In the genomic region with DNA sequence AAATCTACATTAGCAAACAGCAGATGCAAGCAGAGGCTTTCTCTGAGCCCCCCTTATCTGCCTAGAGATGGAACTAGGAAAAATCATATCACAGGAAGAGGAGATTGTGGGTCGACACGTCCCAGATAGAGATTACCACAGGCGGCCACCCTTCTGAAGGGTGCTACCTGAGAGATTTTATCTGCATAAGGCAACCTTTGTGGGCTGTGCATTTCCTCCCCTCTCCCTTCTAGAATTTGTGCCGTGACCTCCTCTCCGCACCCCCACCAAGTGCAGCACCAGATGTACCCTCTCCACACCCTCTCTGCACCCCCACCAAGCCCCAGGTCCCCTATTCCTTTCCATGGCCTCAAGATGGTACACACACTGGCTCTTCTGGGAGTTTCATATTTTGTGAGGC, we compare ENCODE assay signal across 30 cellular contexts. TPM values are rescaled to one million over a fixed set of nuclear protein-coding genes. Genes with fewer than 3 reads are reported as not detected.
DNase-seq lines count a peak whose midpoint lies in the region; ATAC-seq and TF ChIP-seq lines count a peak whose summit lies in the region.
"Had no signal": no experiment of that assay in that cellular context is flagged by ENCODE, and none has a peak within 500 bp of the region (broad histone marks: within the 10 kb centered on the region; RNA-seq: fewer than 3 reads in every experiment).

No MANE protein-coding gene starts in this region.

- no peak for TF ChIP-seq CTCF in osteocyte (IDR thresholded peaks at IDR 0.05)

- peaks cover 15% of the 10 kb centered on the region for H3K4me1 ChIP-seq in CD8-positive, alpha-beta memory T cell (ENCODE audit: insufficient read depth, low read length)
- H3K4me1 ChIP-seq: right atrium auricular region, uterus had no signal

- H3K4me3 Mint-ChIP-seq in activated CD4-positive, alpha-beta memory T cell treated with anti-CD3 and anti-CD28 coated beads, Interleukin-2, amount 10 ng/mL, durations not matched to agents 7 days and 5 days = no peak overlapping the region
- no peak overlapping the region for H3K4me3 Mint-ChIP-seq in activated CD4-positive, alpha-beta memory T cell treated with anti-CD3 and anti-CD28 coated beads for 36 hours
- peak overlapping the region in 6 of 7 donors; percentile 37 to 90 (median 67) for H3K4me3 Mint-ChIP-seq in CD8-positive, alpha-beta memory T cell
- H3K4me3 Mint-ChIP-seq in activated CD8-positive, alpha-beta T cell treated with anti-CD3 and anti-CD28 coated beads, Interleukin-2, amount 10 ng/mL, durations not matched to agents 7 days and 5 days = peak overlapping the region; percentile 4
- no peak overlapping the region for H3K4me3 Mint-ChIP-seq in osteocyte (ENCODE audit: unreplicated experiment)
- H3K4me3 Mint-ChIP-seq: HFFc6; neural crest cell; stimulated activated naive CD8-positive, alpha-beta T cell treated with anti-CD3 and anti-CD28 coated beads, Interleukin-15, Interleukin-2, amounts not matched to agents 100 ng/mL and 50 ng/mL, for 24 hours had no signal

- no peaks in the 10 kb centered on the region for H3K36me3 ChIP-seq in CD8-positive, alpha-beta memory T cell (ENCODE audit: insufficient read depth, low read length)
- H3K36me3 ChIP-seq: brain microvascular endothelial cell, right atrium auricular region, uterus, WERI-Rb-1 had no signal

- POLR2A ChIA-PET in activated CD4-positive, alpha-beta memory T cell treated with anti-CD3 and anti-CD28 coated beads, Interleukin-2, amount 10 ng/mL, durations not matched to agents 7 days and 5 days (lab: Charles Lee) = no interaction called here
- POLR2A ChIA-PET in activated CD4-positive, alpha-beta memory T cell treated with anti-CD3 and anti-CD28 coated beads for 36 hours (lab: Charles Lee) = no interaction called here
- POLR2A ChIA-PET in CD8-positive, alpha-beta memory T cell (lab: Charles Lee) = no interaction called here
- POLR2A ChIA-PET in activated CD8-positive, alpha-beta T cell treated with anti-CD3 and anti-CD28 coated beads, Interleukin-2, amount 10 ng/mL, durations not matched to agents 7 days and 5 days (lab: Charles Lee) = no interaction called here

- no peaks in the 10 kb centered on the region for H3K9me3 Mint-ChIP-seq in activated CD4-positive, alpha-beta memory T cell treated with anti-CD3 and anti-CD28 coated beads, Interleukin-2, amount 10 ng/mL, durations not matched to agents 7 days and 5 days
- no peaks in the 10 kb centered on the region for H3K9me3 Mint-ChIP-seq in activated CD4-positive, alpha-beta memory T cell treated with anti-CD3 and anti-CD28 coated beads for 36 hours
- H3K9me3 Mint-ChIP-seq in CD8-positive, alpha-beta memory T cell = no peaks in the 10 kb centered on the region
- no peaks in the 10 kb centered on the region for H3K9me3 Mint-ChIP-seq in activated CD8-positive, alpha-beta T cell treated with anti-CD3 and anti-CD28 coated beads, Interleukin-2, amount 10 ng/mL, durations not matched to agents 7 days and 5 days (ENCODE audit: insufficient read depth)
- peaks cover 10% of the 10 kb centered on the region for H3K9me3 Mint-ChIP-seq in osteocyte (ENCODE audit: unreplicated experiment)
- H3K9me3 Mint-ChIP-seq: HFFc6; stimulated activated naive CD8-positive, alpha-beta T cell treated with anti-CD3 and anti-CD28 coated beads, Interleukin-15, Interleukin-2, amounts not matched to agents 100 ng/mL and 50 ng/mL, for 24 hours had no signal

- no peak overlapping the region for H3K4me3 ChIP-seq in CD8-positive, alpha-beta memory T cell (ENCODE audit: low read length)
- H3K4me3 ChIP-seq: heart right ventricle, right atrium auricular region, smooth muscle cell, uterus had no signal

- CTCF ChIA-PET in activated CD4-positive, alpha-beta memory T cell treated with anti-CD3 and anti-CD28 coated beads, Interleukin-2, amount 10 ng/mL, durations not matched to agents 7 days and 5 days (lab: Charles Lee) = interaction anchor here (0.8 to 10.0 kb wide), 3 partner anchors 132 to 231 kb away, joined by 4 to 181 read pairs (median 6); no protein-coding TSS in a partner anchor
- CTCF ChIA-PET in activated CD4-positive, alpha-beta memory T cell treated with anti-CD3 and anti-CD28 coated beads for 36 hours (lab: Charles Lee) = interaction anchor here (1.0 to 1.7 kb wide), 3 partner anchors 28 to 194 kb away, joined by 3 to 8 read pairs (median 5); partner anchors contain the start of gene CAPN7
- CTCF ChIA-PET in CD8-positive, alpha-beta memory T cell (lab: Charles Lee) = interaction anchor here (1.2 to 4.9 kb wide), 2 partner anchors 132 to 196 kb away, joined by 5 to 30 read pairs; partner anchors contain the start of gene CAPN7
- CTCF ChIA-PET in activated CD8-positive, alpha-beta T cell treated with anti-CD3 and anti-CD28 coated beads, Interleukin-2, amount 10 ng/mL, durations not matched to agents 7 days and 5 days (lab: Charles Lee) = interaction anchor here (0.8 to 3.9 kb wide), 5 partner anchors 122 to 199 kb away, joined by 3 to 32 read pairs (median 4); no protein-coding TSS in a partner anchor

- intact Hi-C loops in activated CD4-positive, alpha-beta memory T cell treated with anti-CD3 and anti-CD28 coated beads for 36 hours (cut with micrococcal nuclease) = loop anchor here (10.0 kb wide), 1 partner anchor 285 kb away; no protein-coding TSS in a partner anchor

- no peaks in the 10 kb centered on the region for H3K9me3 ChIP-seq in CD8-positive, alpha-beta memory T cell (ENCODE audit: low read length)
- H3K9me3 ChIP-seq: uterus had no signal

- H3K27me3 ChIP-seq in CD8-positive, alpha-beta memory T cell (ENCODE audit: insufficient read depth, low read length, poor library complexity, severe bottlenecking) = no peaks in the 10 kb centered on the region
- H3K27me3 ChIP-seq: brain microvascular endothelial cell, heart right ventricle, right atrium auricular region, uterus had no signal

- peak; percentile 87 for ATAC-seq in activated CD8-positive, alpha-beta T cell treated with anti-CD3 and anti-CD28 coated beads, Interleukin-2, amount 10 ng/mL, durations not matched to agents 7 days and 5 days
- no peak for ATAC-seq in HG03469 (IDR thresholded peaks at IDR 0.05; ENCODE audit: unreplicated experiment)
- ATAC-seq: heart right ventricle, left ventricle myocardium superior, Panc1, SK-N-SH treated with all-trans-retinoic acid at 6 μM for 48 hours had no signal

- H3K4me1 Mint-ChIP-seq in activated CD4-positive, alpha-beta memory T cell treated with anti-CD3 and anti-CD28 coated beads, Interleukin-2, amount 10 ng/mL, durations not matched to agents 7 days and 5 days = peaks cover 32% of the 10 kb centered on the region
- H3K4me1 Mint-ChIP-seq in activated CD4-positive, alpha-beta memory T cell treated with anti-CD3 and anti-CD28 coated beads for 36 hours (ENCODE audit: low read depth) = peaks cover 20% of the 10 kb centered on the region
- peaks cover 27 to 35% (median 31%) of the 10 kb centered on the region in 3 donors for H3K4me1 Mint-ChIP-seq in CD8-positive, alpha-beta memory T cell
- H3K4me1 Mint-ChIP-seq in activated CD8-positive, alpha-beta T cell treated with anti-CD3 and anti-CD28 coated beads, Interleukin-2, amount 10 ng/mL, durations not matched to agents 7 days and 5 days (ENCODE audit: low read depth) = peaks cover 34% of the 10 kb centered on the region
- H3K4me1 Mint-ChIP-seq in osteocyte (ENCODE audit: unreplicated experiment) = no peaks in the 10 kb centered on the region
- H3K4me1 Mint-ChIP-seq: neural crest cell had no signal

- peaks cover 4% of the 10 kb centered on the region for H3K36me3 Mint-ChIP-seq in activated CD4-positive, alpha-beta memory T cell treated with anti-CD3 and anti-CD28 coated beads, Interleukin-2, amount 10 ng/mL, durations not matched to agents 7 days and 5 days (ENCODE audit: low read depth)
- no peaks in the 10 kb centered on the region for H3K36me3 Mint-ChIP-seq in activated CD4-positive, alpha-beta memory T cell treated with anti-CD3 and anti-CD28 coated beads for 36 hours
- peaks cover 0 to 5% (median 0%) of the 10 kb centered on the region in 3 donors for H3K36me3 Mint-ChIP-seq in CD8-positive, alpha-beta memory T cell
- peaks cover 2% of the 10 kb centered on the region for H3K36me3 Mint-ChIP-seq in activated CD8-positive, alpha-beta T cell treated with anti-CD3 and anti-CD28 coated beads, Interleukin-2, amount 10 ng/mL, durations not matched to agents 7 days and 5 days (ENCODE audit: low read depth)
- peaks cover 2% of the 10 kb centered on the region for H3K36me3 Mint-ChIP-seq in osteocyte (ENCODE audit: unreplicated experiment)

- peak; percentile 25 for DNase-seq in activated CD4-positive, alpha-beta memory T cell treated with anti-CD3 and anti-CD28 coated beads, Interleukin-2, amount 10 ng/mL, durations not matched to agents 7 days and 5 days
- no peak for DNase-seq in activated CD4-positive, alpha-beta memory T cell treated with anti-CD3 and anti-CD28 coated beads for 36 hours
- peak in 2 of 5 donors; percentile 19 to 45 for DNase-seq in CD8-positive, alpha-beta memory T cell
- DNase-seq in activated CD8-positive, alpha-beta T cell treated with anti-CD3 and anti-CD28 coated beads, Interleukin-2, amount 10 ng/mL, durations not matched to agents 7 days and 5 days = peak; percentile 46
- DNase-seq in osteocyte (ENCODE audit: extremely low spot score, unreplicated experiment) (peak; percentile 73), AG08396 (ENCODE audit: low spot score) (no peak), anterior cingulate cortex (lab: John Stamatoyannopoulos, UW) (no peak)
- DNase-seq: amniotic stem cell, brain microvascular endothelial cell, DMS153, GOT3, heart right ventricle, HFFc6, kidney, left ventricle myocardium superior, mesendoderm, NCI-H2029, NCI-H69, Right ventricle myocardium superior, T1000, uterus, WERI-Rb-1 had no signal

- peaks cover 1% of the 10 kb centered on the region for H3K27me3 Mint-ChIP-seq in activated CD4-positive, alpha-beta memory T cell treated with anti-CD3 and anti-CD28 coated beads, Interleukin-2, amount 10 ng/mL, durations not matched to agents 7 days and 5 days
- H3K27me3 Mint-ChIP-seq in activated CD4-positive, alpha-beta memory T cell treated with anti-CD3 and anti-CD28 coated beads for 36 hours = no peaks in the 10 kb centered on the region
- no peaks in the 10 kb centered on the region for H3K27me3 Mint-ChIP-seq in CD8-positive, alpha-beta memory T cell
- H3K27me3 Mint-ChIP-seq in activated CD8-positive, alpha-beta T cell treated with anti-CD3 and anti-CD28 coated beads, Interleukin-2, amount 10 ng/mL, durations not matched to agents 7 days and 5 days (ENCODE audit: low read depth) = peaks cover 11% of the 10 kb centered on the region
- H3K27me3 Mint-ChIP-seq in osteocyte (ENCODE audit: unreplicated experiment) = peaks cover 11% of the 10 kb centered on the region
- H3K27me3 Mint-ChIP-seq: stimulated activated naive CD8-positive, alpha-beta T cell treated with anti-CD3 and anti-CD28 coated beads, Interleukin-15, Interleukin-2, amounts not matched to agents 100 ng/mL and 50 ng/mL, for 24 hours had no signal

- peak overlapping the region; percentile 37 for H3K27ac Mint-ChIP-seq in activated CD4-positive, alpha-beta memory T cell treated with anti-CD3 and anti-CD28 coated beads, Interleukin-2, amount 10 ng/mL, durations not matched to agents 7 days and 5 days
- H3K27ac Mint-ChIP-seq in activated CD4-positive, alpha-beta memory T cell treated with anti-CD3 and anti-CD28 coated beads for 36 hours = no peak overlapping the region
- H3K27ac Mint-ChIP-seq in CD8-positive, alpha-beta memory T cell = peak overlapping the region in 3 of 8 donors; percentile 15 to 78 (median 43)
- no peak overlapping the region for H3K27ac Mint-ChIP-seq in activated CD8-positive, alpha-beta T cell treated with anti-CD3 and anti-CD28 coated beads, Interleukin-2, amount 10 ng/mL, durations not matched to agents 7 days and 5 days
- H3K27ac Mint-ChIP-seq in osteocyte (ENCODE audit: unreplicated experiment) = no peak overlapping the region
- H3K27ac Mint-ChIP-seq: HFFc6; stimulated activated naive CD8-positive, alpha-beta T cell treated with anti-CD3 and anti-CD28 coated beads, Interleukin-15, Interleukin-2, amounts not matched to agents 100 ng/mL and 50 ng/mL, for 24 hours had no signal

- no peak overlapping the region for H3K27ac ChIP-seq in CD8-positive, alpha-beta memory T cell (ENCODE audit: low read depth, low read length)
- H3K27ac ChIP-seq: brain microvascular endothelial cell, heart right ventricle, HL-60, right atrium auricular region, uterus, WERI-Rb-1 had no signal

RNA-seq across cellular contexts. Expression of gene METTL6, which starts 27.4 kb away (rescaled TPM):
- 10 to 100 TPM; 16.1 TPM for total RNA-seq in activated CD4-positive, alpha-beta memory T cell treated with anti-CD3 and anti-CD28 coated beads, Interleukin-2, amount 10 ng/mL, durations not matched to agents 7 days and 5 days
- 10 to 100 TPM; 17.3 to 17.8 TPM for total RNA-seq in activated CD4-positive, alpha-beta memory T cell treated with anti-CD3 and anti-CD28 coated beads for 36 hours
- total RNA-seq in CD8-positive, alpha-beta memory T cell = 10 to 100 TPM; 23.2 to 24.4 TPM
- 15.4 TPM for polyA plus RNA-seq in CD8-positive, alpha-beta memory T cell
- total RNA-seq in activated CD8-positive, alpha-beta T cell treated with anti-CD3 and anti-CD28 coated beads, Interleukin-2, amount 10 ng/mL, durations not matched to agents 7 days and 5 days = 10 to 100 TPM; 18.2 to 20.6 TPM
- 20.5 and 23.9 TPM in 2 replicates for total RNA-seq in osteocyte

RNA-seq across cellular contexts. Expression of gene EAF1, which starts 27.4 kb away (rescaled TPM):
- 10 to 100 TPM; 31.0 to 33.0 TPM for total RNA-seq in activated CD4-positive, alpha-beta memory T cell treated with anti-CD3 and anti-CD28 coated beads, Interleukin-2, amount 10 ng/mL, durations not matched to agents 7 days and 5 days
- 10 to 100 TPM; 23.4 to 23.6 TPM for total RNA-seq in activated CD4-positive, alpha-beta memory T cell treated with anti-CD3 and anti-CD28 coated beads for 36 hours
- 10 to 100 TPM; 25.8 to 26.8 TPM for total RNA-seq in CD8-positive, alpha-beta memory T cell
- 21.2 TPM for polyA plus RNA-seq in CD8-positive, alpha-beta memory T cell
- 10 to 100 TPM; 31.3 to 31.5 TPM for total RNA-seq in activated CD8-positive, alpha-beta T cell treated with anti-CD3 and anti-CD28 coated beads, Interleukin-2, amount 10 ng/mL, durations not matched to agents 7 days and 5 days
- 16.0 and 17.8 TPM in 2 replicates for total RNA-seq in osteocyte

Comparison
In these comparisons a context has a peak if more than half of its experiments do, and no peak if none do; other contexts are left out.
1. DNase-seq: peak in activated CD4-positive, alpha-beta memory T cell treated with anti-CD3 and anti-CD28 coated beads, Interleukin-2, amount 10 ng/mL, durations not matched to agents 7 days and 5 days (single experiment), activated CD8-positive, alpha-beta T cell treated with anti-CD3 and anti-CD28 coated beads, Interleukin-2, amount 10 ng/mL, durations not matched to agents 7 days and 5 days (single experiment) and osteocyte (single experiment); none in activated CD4-positive, alpha-beta memory T cell treated with anti-CD3 and anti-CD28 coated beads for 36 hours (single experiment), AG08396 (single experiment) and anterior cingulate cortex (0 of 58).
2. H3K4me3 Mint-ChIP-seq: peak in CD8-positive, alpha-beta memory T cell (6 of 7) and activated CD8-positive, alpha-beta T cell treated with anti-CD3 and anti-CD28 coated beads, Interleukin-2, amount 10 ng/mL, durations not matched to agents 7 days and 5 days (single experiment); none in activated CD4-positive, alpha-beta memory T cell treated with anti-CD3 and anti-CD28 coated beads, Interleukin-2, amount 10 ng/mL, durations not matched to agents 7 days and 5 days (single experiment), activated CD4-positive, alpha-beta memory T cell treated with anti-CD3 and anti-CD28 coated beads for 36 hours (single experiment) and osteocyte (single experiment).